ENCODE assay signal across 1 cellular context in the genomic region with DNA sequence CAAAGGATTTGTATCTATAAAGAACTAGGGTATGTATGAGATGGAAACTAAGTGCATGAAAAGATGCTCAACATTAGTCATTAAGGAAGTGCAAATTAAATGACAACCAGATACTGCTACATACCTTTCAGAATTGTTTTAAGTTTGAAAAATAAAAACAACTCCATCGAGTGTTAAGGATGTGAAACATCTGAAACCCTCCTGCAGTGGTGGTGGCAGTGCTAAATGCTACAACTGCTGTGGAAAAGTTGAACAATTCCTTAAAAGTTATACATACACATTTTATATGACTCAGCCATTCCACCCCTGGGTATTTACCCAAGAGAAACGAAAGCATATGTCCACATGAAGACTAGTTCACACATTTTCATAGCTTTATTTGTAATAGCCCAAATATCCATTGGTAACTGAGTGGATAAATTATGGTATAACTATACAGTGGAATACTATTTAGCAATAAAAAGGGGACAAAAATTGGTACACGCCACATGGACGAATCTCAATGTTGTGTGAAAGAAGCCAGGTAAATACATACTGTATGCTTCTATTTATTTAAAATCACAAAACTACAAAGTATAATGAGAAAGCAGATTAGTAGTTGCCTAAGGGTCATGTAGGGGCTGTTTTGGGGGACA.
TF ChIP-seq lines count a peak whose summit lies in the region.

No MANE protein-coding gene starts in this region.

TF ChIP-seq in GM23338, 12 proteins besides CTCF, POLR2A, EP300 and RAD21 (continued from another document):
- TF ChIP-seq ZNF462 (CRISPR knock-in tag; IDR thresholded peaks at IDR 0.05), result no peak
- no peak for TF ChIP-seq REST (IDR thresholded peaks at IDR 0.05; ENCODE audit: unreplicated experiment)
- TF ChIP-seq ZNF114 (CRISPR knock-in tag; IDR thresholded peaks at IDR 0.05), result no peak
- TF ChIP-seq POLR2AphosphoS5 (IDR thresholded peaks at IDR 0.05; ENCODE audit: low read depth), result no peak
- TF ChIP-seq JUNB (IDR thresholded peaks at IDR 0.05; ENCODE audit: unreplicated experiment), result no peak
